Comparison of ENCODE assay signal across 23 cellular contexts in the genomic region with DNA sequence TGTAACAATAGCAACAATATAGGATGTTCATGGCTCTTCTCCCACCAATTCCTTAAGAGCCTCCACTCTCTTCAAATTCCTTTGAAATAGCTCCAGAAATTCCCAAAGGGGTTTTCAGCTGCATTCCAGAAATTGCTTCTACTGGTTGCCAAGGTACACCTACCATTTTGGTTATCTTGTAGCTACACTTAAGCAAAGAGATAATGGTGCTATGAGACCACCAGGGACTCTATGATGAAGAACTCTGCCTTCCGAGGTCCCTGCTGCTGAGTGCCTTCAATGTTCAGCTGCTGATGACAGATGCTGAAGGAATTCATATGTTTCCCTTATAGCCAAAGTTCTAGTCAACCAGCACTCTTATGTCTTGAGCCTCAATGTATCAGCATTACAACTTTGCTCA.
"Had no signal": no experiment of that assay in that cellular context is flagged by ENCODE, and none has a peak within 500 bp of the region (broad histone marks: within the 10 kb centered on the region; RNA-seq: fewer than 3 reads in every experiment).

No MANE protein-coding gene starts in this region.

- H3K27me3 Mint-ChIP-seq: dendritic cell treated with granulocyte-macrophage colony-stimulating factor and Interleukin-4, amounts not matched to agents 40 ng/mL and 50 ng/mL, for 4 days; effector memory CD8-positive, alpha-beta T cell had no signal

- H3K4me3 Mint-ChIP-seq: dendritic cell treated with granulocyte-macrophage colony-stimulating factor and Interleukin-4, amounts not matched to agents 40 ng/mL and 50 ng/mL, for 4 days; effector memory CD8-positive, alpha-beta T cell; endodermal cell had no signal

- H3K36me3 ChIP-seq: colonic mucosa, esophagus muscularis mucosa, esophagus squamous epithelium, gastrocnemius medialis, gastroesophageal sphincter, heart left ventricle had no signal

- H3K27ac Mint-ChIP-seq: dendritic cell treated with granulocyte-macrophage colony-stimulating factor and Interleukin-4, amounts not matched to agents 40 ng/mL and 50 ng/mL, for 4 days; effector memory CD8-positive, alpha-beta T cell; endodermal cell had no signal

- DNase-seq: colonic mucosa; cortex of kidney; dermis blood vessel endothelial cell; dorsolateral prefrontal cortex; effector CD4-positive, alpha-beta T cell; effector CD8-positive, alpha-beta T cell; effector memory CD4-positive, alpha-beta T cell; effector memory CD8-positive, alpha-beta T cell; endodermal cell; erythroblast; esophagus squamous epithelium; foreskin fibroblast; foreskin keratinocyte; foreskin melanocyte; gastrocnemius medialis; glutamatergic neuron; heart left ventricle had no signal

- H3K4me1 ChIP-seq: colonic mucosa, esophagus muscularis mucosa, esophagus squamous epithelium, foreskin keratinocyte, gastrocnemius medialis, gastroesophageal sphincter, heart left ventricle had no signal

- H3K27ac ChIP-seq: colonic mucosa, coronary artery, dorsolateral prefrontal cortex, epithelial cell of prostate, esophagus muscularis mucosa, esophagus squamous epithelium, foreskin keratinocyte, gastrocnemius medialis, gastroesophageal sphincter, heart left ventricle had no signal

- H3K4me3 ChIP-seq: colonic mucosa, coronary artery, dorsolateral prefrontal cortex, esophagus muscularis mucosa, esophagus squamous epithelium, gastrocnemius medialis, gastroesophageal sphincter, heart left ventricle had no signal

- H3K27me3 ChIP-seq: colonic mucosa, esophagus muscularis mucosa, esophagus squamous epithelium, foreskin keratinocyte, gastrocnemius medialis, gastroesophageal sphincter had no signal

- H3K9me3 ChIP-seq: colonic mucosa, gastrocnemius medialis had no signal

- ATAC-seq: effector memory CD8-positive, alpha-beta T cell; esophagus mucosa; foreskin keratinocyte; gastrocnemius medialis; gastroesophageal sphincter; heart left ventricle had no signal

- H3K4me1 Mint-ChIP-seq: endodermal cell had no signal
